1 cellular context compared by ENCODE assay signal in the genomic region with DNA sequence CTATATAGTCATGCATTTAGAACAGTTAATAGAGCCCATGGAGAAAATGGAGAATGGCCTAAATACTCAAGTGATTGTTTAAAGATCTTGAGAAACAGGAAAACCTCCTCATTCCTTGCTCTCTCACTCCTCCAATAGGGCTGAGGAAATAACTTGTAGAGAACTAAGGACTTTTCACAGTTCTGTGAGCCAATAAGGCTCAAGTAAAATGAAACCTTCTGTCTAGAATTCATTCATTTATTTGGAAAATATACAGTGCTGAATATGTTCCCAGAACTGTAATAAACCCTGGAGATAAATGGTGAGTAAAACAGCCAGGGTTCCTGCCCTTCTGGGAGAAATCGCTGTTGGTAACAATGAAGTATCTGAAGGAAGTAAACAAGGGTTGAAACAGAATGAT.
A peak's percentile ranks its signal among the peaks of the same experiment; 100 is the strongest.
TF ChIP-seq lines count a peak whose summit lies in the region.

No MANE protein-coding gene starts in this region.

TF ChIP-seq in HepG2, 621 proteins besides CTCF, POLR2A, EP300 and RAD21 (continued from another document):
- TF ChIP-seq ZHX2 (IDR thresholded peaks at IDR 0.05; ENCODE audit: low read depth) (no peak), ZHX2 (CRISPR knock-in tag; IDR thresholded peaks at IDR 0.05; ENCODE audit: borderline replicate concordance) (0 out of 2 replicates have a peak, but pooled peaks have one; percentile 41), KLF12 (CRISPR knock-in tag; IDR thresholded peaks at IDR 0.05; ENCODE audit: borderline replicate concordance) (0 out of 2 replicates have a peak, but pooled peaks have one; percentile 5), RFX3 (CRISPR knock-in tag; IDR thresholded peaks at IDR 0.05) (no peak)
